ENCODE assay signal across 8 cellular contexts in genomic region chr10:69901623-69902505, GRCh38.
DNase-seq lines count a peak whose midpoint lies in the region; ATAC-seq and TF ChIP-seq lines count a peak whose summit lies in the region.

No MANE protein-coding gene starts in this region.

- H3K27me3 ChIP-seq in suprapubic skin: no peaks in the 10 kb centered on the region

- ATAC-seq in HG02798 (IDR thresholded peaks at IDR 0.05; ENCODE audit: poor library complexity, unreplicated experiment) (no peak), HG02840 (IDR thresholded peaks at IDR 0.05; ENCODE audit: low FRiP score, unreplicated experiment) (no peak)

- DNase-seq in activated T-cell treated with anti-CD3 and anti-CD28 coated beads for 48 hours (ENCODE audit: low read depth) (peak; percentile 7), M059J (ENCODE audit: low read depth) (peak; percentile 30), astrocyte of the spinal cord (ENCODE audit: low read depth, low spot score) (peak; percentile 50), iPS-NIHi7 (ENCODE audit: extremely low spot score) (peak; percentile 95), suprapubic skin (ENCODE audit: low spot score in 2 of 2) (no peak)
- no peak for DNase-seq in activated T-cell treated with anti-CD3 and anti-CD28 coated beads, Interleukin-2, amount 50 U/mL, for 1 hour

- no peaks in the 10 kb centered on the region for H3K36me3 ChIP-seq in suprapubic skin

- H3K4me1 ChIP-seq in suprapubic skin: peaks cover 20% of the 10 kb centered on the region

- peak; percentile 68 for TF ChIP-seq CTCF in astrocyte of the spinal cord (IDR thresholded peaks at IDR 0.05; ENCODE audit: low read depth, low read length)
- TF ChIP-seq CTCF in suprapubic skin (IDR thresholded peaks at IDR 0.05): peak; percentile 10 to 54

- no peak for TF ChIP-seq EP300 in suprapubic skin (IDR thresholded peaks at IDR 0.05)

- no peaks in the 10 kb centered on the region for H3K9me3 ChIP-seq in suprapubic skin

- 68% methylated on average over 9 of the region's 10 CpGs for WGBS in suprapubic skin

- H3K4me3 ChIP-seq in astrocyte of the spinal cord (ENCODE audit: low read depth, low read length) (no peak overlapping the region), suprapubic skin (no peak overlapping the region)

- no peak overlapping the region for H3K27ac ChIP-seq in suprapubic skin

- in situ Hi-C loops in astrocyte of the spinal cord (cut with HindIII; ENCODE audit: low sequenced_read_pairs): no loop called here

- TF ChIP-seq POLR2A in suprapubic skin (IDR thresholded peaks at IDR 0.05): no peak

Comparison
In these comparisons a context has a peak if more than half of its experiments do, and no peak if none do; other contexts are left out.
1. DNase-seq: peak in activated T-cell treated with anti-CD3 and anti-CD28 coated beads for 48 hours (single experiment), M059J (single experiment), astrocyte of the spinal cord (single experiment) and iPS-NIHi7 (single experiment); none in activated T-cell treated with anti-CD3 and anti-CD28 coated beads, Interleukin-2, amount 50 U/mL, for 1 hour (single experiment) and suprapubic skin (0 of 2).